Comparison of ENCODE assay signal across 8 cellular contexts in the genomic region with DNA sequence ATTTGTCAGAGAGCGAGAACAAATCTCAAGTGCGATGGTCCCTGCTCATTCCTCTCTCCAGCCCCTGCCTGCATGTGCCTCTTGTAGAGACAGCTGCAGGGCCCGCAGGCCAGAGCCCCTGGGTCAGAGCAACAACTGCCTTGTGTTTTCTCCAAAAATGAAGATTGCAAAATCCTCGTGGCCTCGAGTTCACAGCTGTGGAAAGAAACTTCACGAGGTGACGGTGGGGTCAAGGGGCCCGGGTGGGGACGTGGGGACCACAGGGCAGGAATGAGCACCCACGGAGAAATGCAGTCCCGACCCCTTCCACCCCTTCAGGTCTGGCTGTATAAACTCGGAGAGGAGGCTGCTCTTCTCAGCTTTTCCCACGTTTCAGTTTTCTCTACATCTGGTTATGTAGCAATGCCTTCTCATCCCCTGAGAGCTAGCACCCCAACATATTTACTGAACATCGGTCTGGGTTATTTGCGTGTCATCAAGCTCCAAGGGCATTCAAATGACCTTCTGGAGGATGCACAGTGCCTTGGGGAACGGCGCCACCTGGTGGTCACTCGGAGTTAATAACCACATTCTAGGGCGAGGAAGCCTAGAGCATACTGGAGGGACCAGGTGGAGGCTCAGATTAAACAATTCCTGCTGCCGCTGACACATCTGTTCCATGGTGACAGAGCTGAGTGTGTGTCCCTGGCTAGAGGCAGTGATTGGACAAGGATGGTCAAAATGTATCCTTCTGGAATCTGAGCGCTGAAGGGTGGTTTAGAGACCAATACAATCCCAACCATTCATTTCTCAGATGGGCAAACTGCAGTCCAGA.
A peak's percentile ranks its signal among the peaks of the same experiment; 100 is the strongest.
DNase-seq lines count a peak whose midpoint lies in the region; ATAC-seq, FAIRE-seq and TF ChIP-seq lines count a peak whose summit lies in the region.

No MANE protein-coding gene starts in this region.

- POLR2A ChIA-PET in activated CD4-positive, alpha-beta T cell treated with anti-CD3 and anti-CD28 coated beads for 36 hours (lab: Charles Lee), result no interaction called here
- POLR2A ChIA-PET in HepG2 (lab: Yijun Ruan, JAX), result no interaction called here

- H3K9ac ChIP-seq in HepG2 (ENCODE audit: insufficient read depth, low read depth, low read length), result no peak overlapping the region

- H2AFZ ChIP-seq in HepG2 (ENCODE audit: low read length), result no peak overlapping the region

- H3K9me3 ChIP-seq in HepG2 (ENCODE audit: low read length), result no peaks in the 10 kb centered on the region

- intact Hi-C loops in activated CD4-positive, alpha-beta T cell treated with anti-CD3 and anti-CD28 coated beads for 36 hours (cut with DNase I, micrococcal nuclease), result loop anchor here (1.0 to 5.0 kb wide), 6 partner anchors 60 to 1115 kb away; no protein-coding TSS in a partner anchor
- intact Hi-C loops in HepG2 (cut with micrococcal nuclease; ENCODE audit: unreplicated experiment), result loop anchor here (1.0 kb wide), 4 partner anchors 139 to 232 kb away; no protein-coding TSS in a partner anchor

- peak overlapping the region; percentile 23 for H3K27ac Mint-ChIP-seq in activated CD4-positive, alpha-beta T cell treated with anti-CD3 and anti-CD28 coated beads for 36 hours

- peak; percentile 84 for TF ChIP-seq RAD21 in HepG2 (CRISPR knock-in tag; IDR thresholded peaks at IDR 0.05)

- WGBS in HepG2 (ENCODE audit: low lambda C conversion rate), result 16% methylated on average over 21 of the region's 21 CpGs

- CTCF ChIA-PET in activated CD4-positive, alpha-beta T cell treated with anti-CD3 and anti-CD28 coated beads for 36 hours (lab: Charles Lee), result interaction anchor here (0.5 to 3.9 kb wide), 23 partner anchors 9 to 945 kb away, joined by 3 to 55 read pairs (median 4); no protein-coding TSS in a partner anchor
- CTCF ChIA-PET in HepG2 (lab: Yijun Ruan, JAX; ENCODE audit: low intra/inter-chr PET ratio, low total read pairs), result interaction anchor here (0.7 to 2.6 kb wide), 6 partner anchors 139 to 204 kb away, joined by 3 to 23 read pairs (median 10); no protein-coding TSS in a partner anchor

- H3K27me3 ChIP-seq in HepG2 (ENCODE audit: control insufficient read depth in 1 of 2, insufficient read depth in 2 of 2, low read length in 2 of 2), result peaks cover 0 to 9% of the 10 kb centered on the region in 2 experiments; a peak in 2 of 5 replicates

- TF ChIP-seq CTCF in HepG2 (CRISPR knock-in tag; IDR thresholded peaks at IDR 0.05), result peak; percentile 98

- no peak overlapping the region for H3K27ac ChIP-seq in HepG2 (ENCODE audit: extremely low read length, insufficient read depth, low read length)

- no peak overlapping the region for H3K4me2 ChIP-seq in HepG2 (ENCODE audit: low read depth, low read length)

- no peaks in the 10 kb centered on the region for H3K79me2 ChIP-seq in HepG2 (ENCODE audit: insufficient read depth, low read length)

- H3K4me3 Mint-ChIP-seq in activated CD4-positive, alpha-beta T cell treated with anti-CD3 and anti-CD28 coated beads for 36 hours, result no peak overlapping the region

- H3K4me1 Mint-ChIP-seq in activated CD4-positive, alpha-beta T cell treated with anti-CD3 and anti-CD28 coated beads for 36 hours, result no peaks in the 10 kb centered on the region

- H3K9me3 Mint-ChIP-seq in activated CD4-positive, alpha-beta T cell treated with anti-CD3 and anti-CD28 coated beads for 36 hours (ENCODE audit: low read depth), result no peaks in the 10 kb centered on the region

- H3K27me3 Mint-ChIP-seq in activated CD4-positive, alpha-beta T cell treated with anti-CD3 and anti-CD28 coated beads for 36 hours, result peaks cover 5% of the 10 kb centered on the region

- no peaks in the 10 kb centered on the region for H3K36me3 ChIP-seq in HepG2 (replicated peaks in 1 of 2; ENCODE audit: control insufficient read depth in 1 of 2, insufficient read depth in 2 of 2, low read length in 2 of 2)

- no peak overlapping the region for H3K4me3 ChIP-seq in HepG2 (replicated peaks in 1 of 3; ENCODE audit: insufficient read depth in 1 of 3, low read depth in 2 of 3, low read length in 3 of 3)

- H3K4me1 ChIP-seq in HepG2 (ENCODE audit: insufficient read depth, low read length), result no peaks in the 10 kb centered on the region

- ATAC-seq in GM18873 (IDR thresholded peaks at IDR 0.05; ENCODE audit: low FRiP score, unreplicated experiment), result peak; percentile 88
- peak; percentile 94 for ATAC-seq in HG03135 (IDR thresholded peaks at IDR 0.05; ENCODE audit: unreplicated experiment)
- ATAC-seq in activated CD4-positive, alpha-beta T cell treated with anti-CD3 and anti-CD28 coated beads for 36 hours, result peak; percentile 95
- peak; percentile 98 for ATAC-seq in HepG2

- BruUV-seq in HepG2 (replicated peaks; lab: Mats Ljungman, UMichigan), result no TSS peak

- no peak for TF ChIP-seq POLR2A in HepG2 (IDR thresholded peaks at IDR 0.05; ENCODE audit: insufficient read depth in 1 of 2, low read depth in 2 of 2, low read length in 2 of 2)

- no peaks in the 10 kb centered on the region for H4K20me1 ChIP-seq in HepG2 (ENCODE audit: insufficient read depth, low read length)

- in situ Hi-C loops in HepG2 (cut with HindIII; ENCODE audit: extremely low pct_ligation_motif_present, low pct_unique_long_range_greater_than_20kb), result loop anchor here (5.0 kb wide), 1 partner anchor 145 kb away; no protein-coding TSS in a partner anchor

- FAIRE-seq in HepG2 (lab: Jason Lieb, UNC), result peak; percentile 93

- no peaks in the 10 kb centered on the region for H3K36me3 Mint-ChIP-seq in activated CD4-positive, alpha-beta T cell treated with anti-CD3 and anti-CD28 coated beads for 36 hours (ENCODE audit: low read depth)

- TF ChIP-seq EP300 in HepG2 (IDR thresholded peaks at IDR 0.05; ENCODE audit: low read depth in 2 of 2, low read length in 2 of 2), result no peak
- no peak for TF ChIP-seq EP300 in HepG2 (CRISPR knock-in tag; IDR thresholded peaks at IDR 0.05; ENCODE audit: borderline replicate concordance)

- DNase-seq in AML-193 (lab: John Stamatoyannopoulos, UW) (peak; percentile 40 to 55), NCI-H446 treated with DMSO at 0.1 percent for 48 hours (lab: John Stamatoyannopoulos, UW) (peak; percentile 34), dedifferentiated amniotic fluid mesenchymal stem cell (ENCODE audit: extremely low spot score) (peak; percentile 21), HepG2 (ENCODE audit: low spot score) (peak; percentile 59)
- DNase-seq in activated CD4-positive, alpha-beta T cell treated with anti-CD3 and anti-CD28 coated beads for 36 hours, result peak; percentile 85
- DNase-seq in stimulated activated CD4-positive, alpha-beta T cell treated with anti-CD3 and anti-CD28 coated beads, TNF-alpha, amount 100 ng/mL, for 24 hours (ENCODE audit: low read depth in 3 of 3), result peak; percentile 15 to 60 (median 15)

TF ChIP-seq in HepG2, 621 proteins besides CTCF, POLR2A, EP300 and RAD21 (continues in another document):
- TF ChIP-seq ARNT2 (CRISPR knock-in tag; IDR thresholded peaks at IDR 0.05; ENCODE audit: low read depth), result no peak
- TF ChIP-seq ZBTB7B (CRISPR knock-in tag; IDR thresholded peaks at IDR 0.05), result no peak
- TF ChIP-seq, protein P1, sequence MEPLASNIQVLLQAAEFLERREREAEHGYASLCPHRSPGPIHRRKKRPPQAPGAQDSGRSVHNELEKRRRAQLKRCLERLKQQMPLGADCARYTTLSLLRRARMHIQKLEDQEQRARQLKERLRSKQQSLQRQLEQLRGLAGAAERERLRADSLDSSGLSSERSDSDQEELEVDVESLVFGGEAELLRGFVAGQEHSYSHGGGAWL (CRISPR knock-in tag; IDR thresholded peaks at IDR 0.05), result no peak
- TF ChIP-seq GATAD1 (CRISPR knock-in tag; IDR thresholded peaks at IDR 0.05), result no peak
- TF ChIP-seq, protein P2, sequence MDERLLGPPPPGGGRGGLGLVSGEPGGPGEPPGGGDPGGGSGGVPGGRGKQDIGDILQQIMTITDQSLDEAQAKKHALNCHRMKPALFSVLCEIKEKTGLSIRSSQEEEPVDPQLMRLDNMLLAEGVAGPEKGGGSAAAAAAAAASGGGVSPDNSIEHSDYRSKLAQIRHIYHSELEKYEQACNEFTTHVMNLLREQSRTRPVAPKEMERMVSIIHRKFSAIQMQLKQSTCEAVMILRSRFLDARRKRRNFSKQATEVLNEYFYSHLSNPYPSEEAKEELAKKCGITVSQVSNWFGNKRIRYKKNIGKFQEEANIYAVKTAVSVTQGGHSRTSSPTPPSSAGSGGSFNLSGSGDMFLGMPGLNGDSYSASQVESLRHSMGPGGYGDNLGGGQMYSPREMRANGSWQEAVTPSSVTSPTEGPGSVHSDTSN (CRISPR knock-in tag; IDR thresholded peaks at IDR 0.05), result no peak
- TF ChIP-seq ZNF224 (CRISPR knock-in tag; IDR thresholded peaks at IDR 0.05), result no peak
- no peak for TF ChIP-seq TP53 (CRISPR knock-in tag; conservative IDR thresholded peaks at IDR 0.05)
- TF ChIP-seq, protein P3, sequence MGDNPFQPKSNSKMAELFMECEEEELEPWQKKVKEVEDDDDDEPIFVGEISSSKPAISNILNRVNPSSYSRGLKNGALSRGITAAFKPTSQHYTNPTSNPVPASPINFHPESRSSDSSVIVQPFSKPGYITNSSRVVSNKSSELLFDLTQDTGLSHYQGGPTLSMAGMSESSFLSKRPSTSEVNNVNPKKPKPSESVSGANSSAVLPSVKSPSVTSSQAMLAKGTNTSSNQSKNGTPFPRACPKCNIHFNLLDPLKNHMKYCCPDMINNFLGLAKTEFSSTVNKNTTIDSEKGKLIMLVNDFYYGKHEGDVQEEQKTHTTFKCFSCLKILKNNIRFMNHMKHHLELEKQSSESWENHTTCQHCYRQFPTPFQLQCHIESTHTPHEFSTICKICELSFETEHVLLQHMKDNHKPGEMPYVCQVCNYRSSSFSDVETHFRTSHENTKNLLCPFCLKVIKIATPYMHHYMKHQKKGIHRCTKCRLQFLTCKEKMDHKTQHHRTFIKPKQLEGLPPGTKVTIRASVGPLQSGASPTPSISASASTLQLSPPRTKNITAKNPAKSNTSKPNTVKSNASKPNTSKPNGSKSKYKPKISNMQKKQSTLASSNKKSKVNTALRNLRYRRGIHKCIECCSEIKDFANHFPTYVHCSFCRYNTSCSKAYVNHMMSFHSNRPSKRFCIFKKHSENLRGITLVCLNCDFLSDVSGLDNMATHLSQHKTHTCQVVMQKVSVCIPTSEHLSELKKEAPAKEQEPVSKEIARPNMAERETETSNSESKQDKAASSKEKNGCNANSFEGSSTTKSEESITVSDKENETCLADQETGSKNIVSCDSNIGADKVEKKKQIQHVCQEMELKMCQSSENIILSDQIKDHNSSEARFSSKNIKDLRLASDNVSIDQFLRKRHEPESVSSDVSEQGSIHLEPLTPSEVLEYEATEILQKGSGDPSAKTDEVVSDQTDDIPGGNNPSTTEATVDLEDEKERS (CRISPR knock-in tag; IDR thresholded peaks at IDR 0.05), result no peak
- TF ChIP-seq ZNF264 (CRISPR knock-in tag; IDR thresholded peaks at IDR 0.05), result no peak
- no peak for TF ChIP-seq ZNF441 (CRISPR knock-in tag; IDR thresholded peaks at IDR 0.05; ENCODE audit: borderline replicate concordance)

Comparison
In these comparisons a context has a peak if more than half of its experiments do, and no peak if none do; other contexts are left out.
1. DNase-seq: peak in every context shown above with its lines; median percentile 85 in activated CD4-positive, alpha-beta T cell treated with anti-CD3 and anti-CD28 coated beads for 36 hours; 59 in HepG2; 48 in AML-193; 34 in NCI-H446 treated with DMSO at 0.1 percent for 48 hours; 21 in dedifferentiated amniotic fluid mesenchymal stem cell; 15 in stimulated activated CD4-positive, alpha-beta T cell treated with anti-CD3 and anti-CD28 coated beads, TNF-alpha, amount 100 ng/mL, for 24 hours.